Comparison of ENCODE assay signal across 8 cellular contexts in genomic region chr12:54411398-54412241, GRCh38. TPM values are rescaled to one million over a fixed set of nuclear protein-coding genes. Genes with fewer than 3 reads are reported as not detected.
A peak's percentile ranks its signal among the peaks of the same experiment; 100 is the strongest.
DNase-seq lines count a peak whose midpoint lies in the region; ATAC-seq and TF ChIP-seq lines count a peak whose summit lies in the region.

No MANE protein-coding gene starts in this region.

- H3K27me3 ChIP-seq in ACC112 (ENCODE audit: insufficient read depth, low read length), result no peaks in the 10 kb centered on the region

- H2AFZ ChIP-seq in ACC112 (ENCODE audit: low read length, unreplicated experiment), result no peak overlapping the region

- H3K27ac ChIP-seq in ACC112 (ENCODE audit: low read depth, low read length), result peak overlapping the region; percentile 96

- DNase-seq in M059J (ENCODE audit: low read depth) (peak; percentile 95), fibroblast of the aortic adventitia (ENCODE audit: low read depth) (peak; percentile 93), retinal pigment epithelial cell (ENCODE audit: low read depth) (peak; percentile 68), left lobe of liver (ENCODE audit: low spot score) (no peak), NCI-H510A (lab: John Stamatoyannopoulos, UW) (no peak)
- DNase-seq in activated T-cell treated with anti-CD3 and anti-CD28 coated beads, Interleukin-2, amount 50 U/mL, for 48 hours, result peak; percentile 71 to 80

- ATAC-seq in left lobe of liver (no peak), GM19328 (IDR thresholded peaks at IDR 0.05; ENCODE audit: unreplicated experiment) (no peak)

- TF ChIP-seq CTCF in fibroblast of the aortic adventitia (IDR thresholded peaks at IDR 0.05; ENCODE audit: insufficient read depth, low read length), result no peak
- TF ChIP-seq CTCF in retinal pigment epithelial cell (conservative IDR thresholded peaks at IDR 0.05; ENCODE audit: low read depth, low read length), result no peak

- peaks cover 73% of the 10 kb centered on the region for H3K4me1 ChIP-seq in ACC112 (ENCODE audit: control insufficient read depth, insufficient read depth, low read length, unreplicated experiment)

- H3K4me3 ChIP-seq in ACC112 (ENCODE audit: low read depth, low read length), result peak overlapping the region; percentile 64; the same call in 1 of the 2 replicates
- H3K4me3 ChIP-seq in fibroblast of the aortic adventitia (ENCODE audit: low read depth, low read length), result no peak overlapping the region
- H3K4me3 ChIP-seq in retinal pigment epithelial cell (ENCODE audit: low read length), result no peak overlapping the region

- H3K79me2 ChIP-seq in ACC112 (ENCODE audit: control insufficient read depth, insufficient read depth, low read length, unreplicated experiment), result peaks cover 88% of the 10 kb centered on the region

- H3K36me3 ChIP-seq in ACC112 (ENCODE audit: insufficient read depth, low read length), result peaks cover 22% of the 10 kb centered on the region

RNA-seq across cellular contexts. Expression of gene ITGA5, which starts 7.4 kb away (rescaled TPM):
- total RNA-seq in M059J (2014; rRNA removed; shearing (Covaris generic)), result 419 and 625 TPM in 2 replicates
- total RNA-seq in fibroblast of the aortic adventitia (ENCODE audit: low replicate concordance) (51.1 and 239 TPM in 2 replicates), left lobe of liver (29.2 TPM)

RNA-seq across cellular contexts. Expression of gene ZNF385A, which starts 27.1 kb away (rescaled TPM):
- total RNA-seq in M059J (2014; rRNA removed; shearing (Covaris generic)), result 0.71 and 4.6 TPM in 2 replicates
- total RNA-seq in fibroblast of the aortic adventitia (ENCODE audit: low replicate concordance), result 0.99 and 1.6 TPM in 2 replicates
- total RNA-seq in left lobe of liver, result 3.3 TPM

RNA-seq across cellular contexts. Expression of gene GPR84, which starts 47.3 kb away (rescaled TPM):
- total RNA-seq in M059J (2014; rRNA removed; shearing (Covaris generic)), result not detected in 2 replicates
- total RNA-seq in fibroblast of the aortic adventitia (ENCODE audit: low replicate concordance) (not detected in 2 replicates), left lobe of liver (not detected)

Comparison
In these comparisons a context has a peak if more than half of its experiments do, and no peak if none do; other contexts are left out.
1. DNase-seq: peak in M059J (single experiment), activated T-cell treated with anti-CD3 and anti-CD28 coated beads, Interleukin-2, amount 50 U/mL, for 48 hours (2 of 2), fibroblast of the aortic adventitia (single experiment) and retinal pigment epithelial cell (single experiment); none in left lobe of liver (single experiment) and NCI-H510A (single experiment).